Comparison of ENCODE assay signal across 7 cellular contexts in the genomic region with DNA sequence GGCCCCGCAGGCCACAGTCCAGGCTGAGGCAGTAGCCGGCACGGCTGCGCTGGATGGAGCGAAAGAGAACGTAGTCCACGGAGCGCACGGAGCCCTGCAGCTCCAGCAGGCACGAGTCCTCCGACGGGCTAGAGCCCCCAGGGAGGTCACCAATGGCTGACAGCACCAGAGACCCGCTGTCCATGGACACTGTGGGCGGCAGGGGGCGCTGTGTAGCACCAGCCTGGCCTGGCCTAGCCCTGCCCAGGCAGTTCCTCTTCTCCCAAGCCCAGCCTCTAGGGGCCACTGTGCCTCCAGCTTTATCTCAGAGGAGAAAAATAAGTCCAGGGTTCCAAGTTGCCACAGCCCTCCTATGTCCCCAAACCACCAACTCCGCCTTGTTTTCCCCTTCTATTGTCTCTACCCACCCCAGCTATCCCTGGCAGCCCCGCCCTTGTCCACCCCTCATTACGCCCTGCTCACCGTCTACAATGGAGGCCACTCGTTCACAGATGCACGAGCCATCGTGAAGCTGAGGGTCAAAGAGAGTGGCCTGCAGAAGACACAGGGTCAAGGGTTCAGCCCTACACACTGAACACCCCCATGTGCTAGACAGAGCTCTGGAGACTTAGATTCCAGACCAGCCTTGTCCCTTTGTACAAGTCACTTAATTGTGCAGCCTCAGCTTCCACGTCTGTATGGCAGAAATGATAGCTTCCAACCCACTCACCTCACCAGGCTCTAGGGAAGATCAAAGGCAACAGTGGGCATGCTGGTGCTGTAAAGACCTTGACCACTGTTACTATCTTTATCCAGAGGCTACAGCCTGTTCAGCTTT. TPM values are rescaled to one million over a fixed set of nuclear protein-coding genes. Genes with fewer than 3 reads are reported as not detected.
DNase-seq lines count a peak whose midpoint lies in the region; ATAC-seq, FAIRE-seq and TF ChIP-seq lines count a peak whose summit lies in the region.

No MANE protein-coding gene starts in this region.

- H3K27ac ChIP-seq in astrocyte (ENCODE audit: low read depth, low read length): peak overlapping the region; percentile 5
- peak overlapping the region; percentile 39 for H3K27ac ChIP-seq in hepatocyte

- H3K9ac ChIP-seq in astrocyte (ENCODE audit: low read length): peak overlapping the region; percentile 67

- H3K27ac Mint-ChIP-seq in astrocyte (ENCODE audit: unreplicated experiment): peak overlapping the region; percentile 48

- H3K4me3 ChIP-seq in astrocyte (ENCODE audit: insufficient read depth, low read depth, low read length): peak overlapping the region; percentile 33
- H3K4me3 ChIP-seq in hepatocyte: no peak overlapping the region

- no peak for FAIRE-seq in astrocyte (lab: Jason Lieb, UNC)

- TF ChIP-seq CTCF in astrocyte (IDR thresholded peaks at IDR 0.05; ENCODE audit: insufficient read depth, low read depth, low read length) (peak; percentile 99), hepatocyte (IDR thresholded peaks at IDR 0.05; ENCODE audit: poor library complexity) (peak; percentile 99)

- no peaks in the 10 kb centered on the region for H3K36me3 ChIP-seq in astrocyte (ENCODE audit: insufficient read depth, low read length)
- H3K36me3 ChIP-seq in hepatocyte (replicated peaks; ENCODE audit: insufficient read depth, low read depth): no peaks in the 10 kb centered on the region

- H3K9me3 ChIP-seq in astrocyte (ENCODE audit: insufficient read depth, low read depth, low read length): no peaks in the 10 kb centered on the region
- H3K9me3 ChIP-seq in hepatocyte (ENCODE audit: low read depth): no peaks in the 10 kb centered on the region

- H3K79me2 ChIP-seq in astrocyte (ENCODE audit: insufficient read depth, low read length): peaks cover 17% of the 10 kb centered on the region
- H3K79me2 ChIP-seq in hepatocyte: peaks cover 25% of the 10 kb centered on the region

- H3K27me3 Mint-ChIP-seq in astrocyte (ENCODE audit: low read depth, unreplicated experiment): no peaks in the 10 kb centered on the region

- WGBS in hepatocyte (ENCODE audit: low lambda C conversion rate, missing lambda C conversion rate): 28% methylated on average over 23 of the region's 23 CpGs

- H3K4me1 Mint-ChIP-seq in astrocyte (ENCODE audit: low read depth, unreplicated experiment): peaks cover 21% of the 10 kb centered on the region

- H3K4me3 Mint-ChIP-seq in astrocyte (ENCODE audit: unreplicated experiment): peak overlapping the region; percentile 54

- intact Hi-C loops in sciatic nerve (cut with DNase I): no loop called here

- no peaks in the 10 kb centered on the region for H3K9me3 Mint-ChIP-seq in astrocyte (ENCODE audit: unreplicated experiment)

- H3K27me3 ChIP-seq in astrocyte (ENCODE audit: insufficient read depth, low read length) (no peaks in the 10 kb centered on the region), hepatocyte (no peaks in the 10 kb centered on the region)

- H3K36me3 Mint-ChIP-seq in astrocyte (ENCODE audit: low read depth, unreplicated experiment): peaks cover 14% of the 10 kb centered on the region

- H3K4me2 ChIP-seq in astrocyte (ENCODE audit: low read length) (peak overlapping the region; percentile 77), hepatocyte (peak overlapping the region; percentile 74)

- DNase-seq in NCI-H2029 (lab: John Stamatoyannopoulos, UW) (peak; percentile 84), T-helper 22 cell (ENCODE audit: low read depth) (peak; percentile 83), astrocyte (ENCODE audit: low read depth) (peak; percentile 61), hepatocyte (ENCODE audit: low spot score) (peak; percentile 96), sciatic nerve (ENCODE audit: low spot score) (peak; percentile 96)

- H4K20me1 ChIP-seq in astrocyte (ENCODE audit: insufficient read depth, low read length): no peaks in the 10 kb centered on the region
- no peaks in the 10 kb centered on the region for H4K20me1 ChIP-seq in hepatocyte (ENCODE audit: insufficient read depth, poor library complexity, severe bottlenecking)

- H3K9me2 ChIP-seq in hepatocyte (replicated peaks; ENCODE audit: insufficient read depth): no peaks in the 10 kb centered on the region

- ATAC-seq in GM18502 (IDR thresholded peaks at IDR 0.05; ENCODE audit: poor library complexity, unreplicated experiment) (peak; percentile 76), HG02885 (IDR thresholded peaks at IDR 0.05; ENCODE audit: poor library complexity, unreplicated experiment) (peak; percentile 86), sciatic nerve (peak; percentile 78)

- H2AFZ ChIP-seq in astrocyte (ENCODE audit: low read depth, low read length) (peak overlapping the region; percentile 96), hepatocyte (no peak overlapping the region)

- H3K4me1 ChIP-seq in astrocyte (ENCODE audit: insufficient read depth, low read length) (peaks cover 25% of the 10 kb centered on the region), hepatocyte (ENCODE audit: insufficient read depth) (peaks cover 21% of the 10 kb centered on the region)

RNA-seq across cellular contexts. Expression of gene ENTREP3, which starts 4.4 kb away (rescaled TPM):
- total RNA-seq in astrocyte: 51.1 and 51.7 TPM in 2 replicates
- 8.1 and 8.8 TPM in 2 replicates for total RNA-seq in hepatocyte
- polyA plus RNA-seq in hepatocyte: 26.0 and 27.1 TPM in 2 replicates
- 28.4 TPM for total RNA-seq in sciatic nerve

RNA-seq across cellular contexts. Expression of gene SCAMP3, which starts 11.3 kb away (rescaled TPM):
- total RNA-seq in astrocyte (68.9 and 70.3 TPM in 2 replicates), hepatocyte (45.0 and 45.7 TPM in 2 replicates), sciatic nerve (44.0 TPM)
- polyA plus RNA-seq in hepatocyte: 114 and 131 TPM in 2 replicates

RNA-seq across cellular contexts. Expression of gene CLK2, which starts 22.5 kb away (rescaled TPM):
- total RNA-seq in astrocyte (31.7 and 36.1 TPM in 2 replicates), hepatocyte (18.6 and 26.1 TPM in 2 replicates), sciatic nerve (57.8 TPM)
- polyA plus RNA-seq in hepatocyte: 48.7 and 53.8 TPM in 2 replicates

RNA-seq across cellular contexts. Expression of gene HCN3, which starts 26.4 kb away (rescaled TPM):
- total RNA-seq in astrocyte (3.4 and 3.6 TPM in 2 replicates), hepatocyte (1.5 and 4.3 TPM in 2 replicates), sciatic nerve (8.0 TPM)
- polyA plus RNA-seq in hepatocyte: 5.6 and 8.2 TPM in 2 replicates

RNA-seq across cellular contexts. Expression of gene MTX1, which starts 42.3 kb away (rescaled TPM):
- total RNA-seq in astrocyte (39.8 and 41.8 TPM in 2 replicates), hepatocyte (42.1 and 49.4 TPM in 2 replicates), sciatic nerve (20.0 TPM)
- polyA plus RNA-seq in hepatocyte: 78.2 and 82.0 TPM in 2 replicates
